1 cellular context compared by ENCODE assay signal in the genomic region with DNA sequence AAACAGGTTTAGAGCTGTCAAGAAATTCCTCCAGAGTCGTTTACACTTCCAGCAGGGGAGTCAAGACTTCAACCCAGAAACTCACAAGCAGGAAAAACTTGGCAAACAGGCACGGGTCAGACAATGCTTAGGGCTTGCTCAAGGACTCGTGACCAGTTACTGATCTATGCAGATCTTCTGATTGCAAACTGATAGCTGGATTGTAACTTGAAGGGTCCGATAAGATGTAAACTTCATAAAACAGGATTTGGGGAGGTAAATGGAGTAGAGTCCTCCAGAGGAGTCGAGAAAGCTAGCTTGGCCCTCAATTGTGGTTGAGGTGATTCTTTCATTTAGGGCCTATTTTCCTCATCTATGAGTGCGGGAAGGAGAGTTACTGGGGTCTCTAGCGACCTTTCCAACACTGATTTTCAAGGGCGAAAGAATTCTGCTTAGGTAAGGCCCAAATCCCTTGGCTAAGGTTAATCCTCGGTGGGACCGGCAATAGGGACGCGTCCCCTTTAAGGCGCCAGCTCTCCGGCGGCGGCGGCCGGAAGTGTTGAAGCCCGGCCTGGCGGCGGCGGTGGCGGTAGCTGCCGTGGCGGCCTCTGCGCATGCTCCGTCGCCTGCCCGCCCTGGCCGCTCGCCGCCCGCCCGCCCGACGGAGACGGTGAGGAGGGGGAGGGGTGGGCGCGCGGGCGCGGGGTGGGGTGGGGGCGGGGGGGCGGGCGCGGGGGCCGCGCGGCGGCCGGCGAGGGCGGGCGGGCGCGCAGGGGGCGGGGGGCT.
A peak's percentile ranks its signal among the peaks of the same experiment; 100 is the strongest.
TF ChIP-seq lines count a peak whose summit lies in the region.

A gene with protein sequence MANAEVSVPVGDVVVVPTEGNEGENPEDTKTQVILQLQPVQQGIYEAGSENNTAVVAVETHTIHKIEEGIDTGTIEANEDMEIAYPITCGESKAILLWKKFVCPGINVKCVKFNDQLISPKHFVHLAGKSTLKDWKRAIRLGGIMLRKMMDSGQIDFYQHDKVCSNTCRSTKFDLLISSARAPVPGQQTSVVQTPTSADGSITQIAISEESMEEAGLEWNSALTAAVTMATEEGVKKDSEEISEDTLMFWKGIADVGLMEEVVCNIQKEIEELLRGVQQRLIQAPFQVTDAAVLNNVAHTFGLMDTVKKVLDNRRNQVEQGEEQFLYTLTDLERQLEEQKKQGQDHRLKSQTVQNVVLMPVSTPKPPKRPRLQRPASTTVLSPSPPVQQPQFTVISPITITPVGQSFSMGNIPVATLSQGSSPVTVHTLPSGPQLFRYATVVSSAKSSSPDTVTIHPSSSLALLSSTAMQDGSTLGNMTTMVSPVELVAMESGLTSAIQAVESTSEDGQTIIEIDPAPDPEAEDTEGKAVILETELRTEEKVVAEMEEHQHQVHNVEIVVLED (plus strand): TSS at position 594 of the 765 bp plus-strand sequence. CDS start 14,829 bp downstream, outside the sequence.

TF ChIP-seq in HEK293, 187 proteins besides CTCF, POLR2A, EP300 and RAD21 (continued from another document):
- TF ChIP-seq, protein P1, sequence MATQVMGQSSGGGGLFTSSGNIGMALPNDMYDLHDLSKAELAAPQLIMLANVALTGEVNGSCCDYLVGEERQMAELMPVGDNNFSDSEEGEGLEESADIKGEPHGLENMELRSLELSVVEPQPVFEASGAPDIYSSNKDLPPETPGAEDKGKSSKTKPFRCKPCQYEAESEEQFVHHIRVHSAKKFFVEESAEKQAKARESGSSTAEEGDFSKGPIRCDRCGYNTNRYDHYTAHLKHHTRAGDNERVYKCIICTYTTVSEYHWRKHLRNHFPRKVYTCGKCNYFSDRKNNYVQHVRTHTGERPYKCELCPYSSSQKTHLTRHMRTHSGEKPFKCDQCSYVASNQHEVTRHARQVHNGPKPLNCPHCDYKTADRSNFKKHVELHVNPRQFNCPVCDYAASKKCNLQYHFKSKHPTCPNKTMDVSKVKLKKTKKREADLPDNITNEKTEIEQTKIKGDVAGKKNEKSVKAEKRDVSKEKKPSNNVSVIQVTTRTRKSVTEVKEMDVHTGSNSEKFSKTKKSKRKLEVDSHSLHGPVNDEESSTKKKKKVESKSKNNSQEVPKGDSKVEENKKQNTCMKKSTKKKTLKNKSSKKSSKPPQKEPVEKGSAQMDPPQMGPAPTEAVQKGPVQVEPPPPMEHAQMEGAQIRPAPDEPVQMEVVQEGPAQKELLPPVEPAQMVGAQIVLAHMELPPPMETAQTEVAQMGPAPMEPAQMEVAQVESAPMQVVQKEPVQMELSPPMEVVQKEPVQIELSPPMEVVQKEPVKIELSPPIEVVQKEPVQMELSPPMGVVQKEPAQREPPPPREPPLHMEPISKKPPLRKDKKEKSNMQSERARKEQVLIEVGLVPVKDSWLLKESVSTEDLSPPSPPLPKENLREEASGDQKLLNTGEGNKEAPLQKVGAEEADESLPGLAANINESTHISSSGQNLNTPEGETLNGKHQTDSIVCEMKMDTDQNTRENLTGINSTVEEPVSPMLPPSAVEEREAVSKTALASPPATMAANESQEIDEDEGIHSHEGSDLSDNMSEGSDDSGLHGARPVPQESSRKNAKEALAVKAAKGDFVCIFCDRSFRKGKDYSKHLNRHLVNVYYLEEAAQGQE (tag by site-specific recombination; IDR thresholded peaks at IDR 0.05) = no peak
- TF ChIP-seq, protein P2, sequence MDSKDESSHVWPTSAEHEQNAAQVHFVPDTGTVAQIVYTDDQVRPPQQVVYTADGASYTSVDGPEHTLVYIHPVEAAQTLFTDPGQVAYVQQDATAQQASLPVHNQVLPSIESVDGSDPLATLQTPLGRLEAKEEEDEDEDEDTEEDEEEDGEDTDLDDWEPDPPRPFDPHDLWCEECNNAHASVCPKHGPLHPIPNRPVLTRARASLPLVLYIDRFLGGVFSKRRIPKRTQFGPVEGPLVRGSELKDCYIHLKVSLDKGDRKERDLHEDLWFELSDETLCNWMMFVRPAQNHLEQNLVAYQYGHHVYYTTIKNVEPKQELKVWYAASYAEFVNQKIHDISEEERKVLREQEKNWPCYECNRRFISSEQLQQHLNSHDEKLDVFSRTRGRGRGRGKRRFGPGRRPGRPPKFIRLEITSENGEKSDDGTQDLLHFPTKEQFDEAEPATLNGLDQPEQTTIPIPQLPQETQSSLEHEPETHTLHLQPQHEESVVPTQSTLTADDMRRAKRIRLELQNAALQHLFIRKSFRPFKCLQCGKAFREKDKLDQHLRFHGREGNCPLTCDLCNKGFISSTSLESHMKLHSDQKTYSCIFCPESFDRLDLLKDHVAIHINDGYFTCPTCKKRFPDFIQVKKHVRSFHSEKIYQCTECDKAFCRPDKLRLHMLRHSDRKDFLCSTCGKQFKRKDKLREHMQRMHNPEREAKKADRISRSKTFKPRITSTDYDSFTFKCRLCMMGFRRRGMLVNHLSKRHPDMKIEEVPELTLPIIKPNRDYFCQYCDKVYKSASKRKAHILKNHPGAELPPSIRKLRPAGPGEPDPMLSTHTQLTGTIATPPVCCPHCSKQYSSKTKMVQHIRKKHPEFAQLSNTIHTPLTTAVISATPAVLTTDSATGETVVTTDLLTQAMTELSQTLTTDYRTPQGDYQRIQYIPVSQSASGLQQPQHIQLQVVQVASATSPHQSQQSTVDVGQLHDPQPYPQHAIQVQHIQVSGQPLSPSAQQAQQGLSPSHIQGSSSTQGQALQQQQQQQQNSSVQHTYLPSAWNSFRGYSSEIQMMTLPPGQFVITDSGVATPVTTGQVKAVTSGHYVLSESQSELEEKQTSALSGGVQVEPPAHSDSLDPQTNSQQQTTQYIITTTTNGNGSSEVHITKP (tag by site-specific recombination; IDR thresholded peaks at IDR 0.05) = peak; percentile 64
- TF ChIP-seq ZBTB8A (tag by site-specific recombination; IDR thresholded peaks at IDR 0.05) (peak; percentile 51), ZNF10 (tag by site-specific recombination; IDR thresholded peaks at IDR 0.05) (peak; percentile 97), ZNF596 (tag by site-specific recombination; IDR thresholded peaks at IDR 0.05) (0 out of 2 replicates have a peak, but pooled peaks have one; percentile 10), ZNF660 (tag by site-specific recombination; IDR thresholded peaks at IDR 0.05) (peak; percentile 59; the same call in 1 of the 2 replicates), KLF10 (tag by site-specific recombination; IDR thresholded peaks at IDR 0.05) (peak; percentile 14; the same call in 1 of the 2 replicates), KLF9 (tag by site-specific recombination; IDR thresholded peaks at IDR 0.05; ENCODE audit: low read depth) (no peak), GLIS1 (tag by site-specific recombination; IDR thresholded peaks at IDR 0.05) (0 out of 2 replicates have a peak, but pooled peaks have one; percentile 26), ZSCAN30 (tag by site-specific recombination; IDR thresholded peaks at IDR 0.05) (0 out of 2 replicates have a peak, but pooled peaks have one; percentile 20), ZNF341 (tag by site-specific recombination; IDR thresholded peaks at IDR 0.05; ENCODE audit: low read depth) (peak; percentile 19; the same call in 1 of the 2 replicates), ZBTB48 (tag by site-specific recombination; IDR thresholded peaks at IDR 0.05) (peak; percentile 65), ZNF112 (tag by site-specific recombination; IDR thresholded peaks at IDR 0.05) (no peak), ZFP69B (tag by site-specific recombination; IDR thresholded peaks at IDR 0.05) (peak; percentile 100), ZNF184 (tag by site-specific recombination; IDR thresholded peaks at IDR 0.05) (0 out of 2 replicates have a peak, but pooled peaks have one; percentile 48), ZNF2 (tag by site-specific recombination; IDR thresholded peaks at IDR 0.05) (0 out of 2 replicates have a peak, but pooled peaks have one; percentile 30), HOXC10 (CRISPR knock-in tag; IDR thresholded peaks at IDR 0.05) (no peak), ZNF324 (tag by site-specific recombination; IDR thresholded peaks at IDR 0.05) (peak; percentile 62; the same call in 1 of the 2 replicates), ZEB2 (tag by site-specific recombination; IDR thresholded peaks at IDR 0.05) (peak; percentile 72)
- TF ChIP-seq, protein P3, sequence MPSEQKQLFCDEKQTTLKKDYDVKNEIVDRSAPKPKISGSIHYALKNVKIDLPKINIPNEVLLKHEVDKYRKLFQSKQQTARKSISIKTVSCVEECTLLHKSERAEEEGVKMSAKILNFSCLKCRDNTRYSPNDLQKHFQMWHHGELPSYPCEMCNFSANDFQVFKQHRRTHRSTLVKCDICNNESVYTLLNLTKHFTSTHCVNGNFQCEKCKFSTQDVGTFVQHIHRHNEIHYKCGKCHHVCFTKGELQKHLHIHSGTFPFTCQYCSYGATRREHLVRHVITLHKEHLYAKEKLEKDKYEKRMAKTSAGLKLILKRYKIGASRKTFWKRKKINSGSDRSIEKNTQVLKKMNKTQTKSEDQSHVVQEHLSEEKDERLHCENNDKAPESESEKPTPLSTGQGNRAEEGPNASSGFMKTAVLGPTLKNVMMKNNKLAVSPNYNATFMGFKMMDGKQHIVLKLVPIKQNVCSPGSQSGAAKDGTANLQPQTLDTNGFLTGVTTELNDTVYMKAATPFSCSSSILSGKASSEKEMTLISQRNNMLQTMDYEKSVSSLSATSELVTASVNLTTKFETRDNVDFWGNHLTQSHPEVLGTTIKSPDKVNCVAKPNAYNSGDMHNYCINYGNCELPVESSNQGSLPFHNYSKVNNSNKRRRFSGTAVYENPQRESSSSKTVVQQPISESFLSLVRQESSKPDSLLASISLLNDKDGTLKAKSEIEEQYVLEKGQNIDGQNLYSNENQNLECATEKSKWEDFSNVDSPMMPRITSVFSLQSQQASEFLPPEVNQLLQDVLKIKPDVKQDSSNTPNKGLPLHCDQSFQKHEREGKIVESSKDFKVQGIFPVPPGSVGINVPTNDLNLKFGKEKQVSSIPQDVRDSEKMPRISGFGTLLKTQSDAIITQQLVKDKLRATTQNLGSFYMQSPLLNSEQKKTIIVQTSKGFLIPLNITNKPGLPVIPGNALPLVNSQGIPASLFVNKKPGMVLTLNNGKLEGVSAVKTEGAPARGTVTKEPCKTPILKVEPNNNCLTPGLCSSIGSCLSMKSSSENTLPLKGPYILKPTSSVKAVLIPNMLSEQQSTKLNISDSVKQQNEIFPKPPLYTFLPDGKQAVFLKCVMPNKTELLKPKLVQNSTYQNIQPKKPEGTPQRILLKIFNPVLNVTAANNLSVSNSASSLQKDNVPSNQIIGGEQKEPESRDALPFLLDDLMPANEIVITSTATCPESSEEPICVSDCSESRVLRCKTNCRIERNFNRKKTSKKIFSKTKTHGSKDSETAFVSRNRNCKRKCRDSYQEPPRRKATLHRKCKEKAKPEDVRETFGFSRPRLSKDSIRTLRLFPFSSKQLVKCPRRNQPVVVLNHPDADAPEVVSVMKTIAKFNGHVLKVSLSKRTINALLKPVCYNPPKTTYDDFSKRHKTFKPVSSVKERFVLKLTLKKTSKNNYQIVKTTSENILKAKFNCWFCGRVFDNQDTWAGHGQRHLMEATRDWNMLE (tag by site-specific recombination; conservative IDR thresholded peaks at IDR 0.05; ENCODE audit: low read depth) = peak; percentile 59
- TF ChIP-seq, protein P4, sequence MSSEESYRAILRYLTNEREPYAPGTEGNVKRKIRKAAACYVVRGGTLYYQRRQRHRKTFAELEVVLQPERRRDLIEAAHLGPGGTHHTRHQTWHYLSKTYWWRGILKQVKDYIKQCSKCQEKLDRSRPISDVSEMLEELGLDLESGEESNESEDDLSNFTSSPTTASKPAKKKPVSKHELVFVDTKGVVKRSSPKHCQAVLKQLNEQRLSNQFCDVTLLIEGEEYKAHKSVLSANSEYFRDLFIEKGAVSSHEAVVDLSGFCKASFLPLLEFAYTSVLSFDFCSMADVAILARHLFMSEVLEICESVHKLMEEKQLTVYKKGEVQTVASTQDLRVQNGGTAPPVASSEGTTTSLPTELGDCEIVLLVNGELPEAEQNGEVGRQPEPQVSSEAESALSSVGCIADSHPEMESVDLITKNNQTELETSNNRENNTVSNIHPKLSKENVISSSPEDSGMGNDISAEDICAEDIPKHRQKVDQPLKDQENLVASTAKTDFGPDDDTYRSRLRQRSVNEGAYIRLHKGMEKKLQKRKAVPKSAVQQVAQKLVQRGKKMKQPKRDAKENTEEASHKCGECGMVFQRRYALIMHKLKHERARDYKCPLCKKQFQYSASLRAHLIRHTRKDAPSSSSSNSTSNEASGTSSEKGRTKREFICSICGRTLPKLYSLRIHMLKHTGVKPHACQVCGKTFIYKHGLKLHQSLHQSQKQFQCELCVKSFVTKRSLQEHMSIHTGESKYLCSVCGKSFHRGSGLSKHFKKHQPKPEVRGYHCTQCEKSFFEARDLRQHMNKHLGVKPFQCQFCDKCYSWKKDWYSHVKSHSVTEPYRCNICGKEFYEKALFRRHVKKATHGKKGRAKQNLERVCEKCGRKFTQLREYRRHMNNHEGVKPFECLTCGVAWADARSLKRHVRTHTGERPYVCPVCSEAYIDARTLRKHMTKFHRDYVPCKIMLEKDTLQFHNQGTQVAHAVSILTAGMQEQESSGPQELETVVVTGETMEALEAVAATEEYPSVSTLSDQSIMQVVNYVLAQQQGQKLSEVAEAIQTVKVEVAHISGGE (tag by site-specific recombination; conservative IDR thresholded peaks at IDR 0.05; ENCODE audit: low read depth) = peak; percentile 70
- TF ChIP-seq, protein P5, sequence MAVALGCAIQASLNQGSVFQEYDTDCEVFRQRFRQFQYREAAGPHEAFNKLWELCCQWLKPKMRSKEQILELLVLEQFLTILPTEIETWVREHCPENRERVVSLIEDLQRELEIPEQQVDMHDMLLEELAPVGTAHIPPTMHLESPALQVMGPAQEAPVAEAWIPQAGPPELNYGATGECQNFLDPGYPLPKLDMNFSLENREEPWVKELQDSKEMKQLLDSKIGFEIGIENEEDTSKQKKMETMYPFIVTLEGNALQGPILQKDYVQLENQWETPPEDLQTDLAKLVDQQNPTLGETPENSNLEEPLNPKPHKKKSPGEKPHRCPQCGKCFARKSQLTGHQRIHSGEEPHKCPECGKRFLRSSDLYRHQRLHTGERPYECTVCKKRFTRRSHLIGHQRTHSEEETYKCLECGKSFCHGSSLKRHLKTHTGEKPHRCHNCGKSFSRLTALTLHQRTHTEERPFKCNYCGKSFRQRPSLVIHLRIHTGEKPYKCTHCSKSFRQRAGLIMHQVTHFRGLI (tag by site-specific recombination; IDR thresholded peaks at IDR 0.05) = peak; percentile 60; the same call in 1 of the 2 replicates
- TF ChIP-seq, protein P6, sequence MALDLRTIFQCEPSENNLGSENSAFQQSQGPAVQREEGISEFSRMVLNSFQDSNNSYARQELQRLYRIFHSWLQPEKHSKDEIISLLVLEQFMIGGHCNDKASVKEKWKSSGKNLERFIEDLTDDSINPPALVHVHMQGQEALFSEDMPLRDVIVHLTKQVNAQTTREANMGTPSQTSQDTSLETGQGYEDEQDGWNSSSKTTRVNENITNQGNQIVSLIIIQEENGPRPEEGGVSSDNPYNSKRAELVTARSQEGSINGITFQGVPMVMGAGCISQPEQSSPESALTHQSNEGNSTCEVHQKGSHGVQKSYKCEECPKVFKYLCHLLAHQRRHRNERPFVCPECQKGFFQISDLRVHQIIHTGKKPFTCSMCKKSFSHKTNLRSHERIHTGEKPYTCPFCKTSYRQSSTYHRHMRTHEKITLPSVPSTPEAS (tag by site-specific recombination; IDR thresholded peaks at IDR 0.05) = no peak
- TF ChIP-seq, protein P7, sequence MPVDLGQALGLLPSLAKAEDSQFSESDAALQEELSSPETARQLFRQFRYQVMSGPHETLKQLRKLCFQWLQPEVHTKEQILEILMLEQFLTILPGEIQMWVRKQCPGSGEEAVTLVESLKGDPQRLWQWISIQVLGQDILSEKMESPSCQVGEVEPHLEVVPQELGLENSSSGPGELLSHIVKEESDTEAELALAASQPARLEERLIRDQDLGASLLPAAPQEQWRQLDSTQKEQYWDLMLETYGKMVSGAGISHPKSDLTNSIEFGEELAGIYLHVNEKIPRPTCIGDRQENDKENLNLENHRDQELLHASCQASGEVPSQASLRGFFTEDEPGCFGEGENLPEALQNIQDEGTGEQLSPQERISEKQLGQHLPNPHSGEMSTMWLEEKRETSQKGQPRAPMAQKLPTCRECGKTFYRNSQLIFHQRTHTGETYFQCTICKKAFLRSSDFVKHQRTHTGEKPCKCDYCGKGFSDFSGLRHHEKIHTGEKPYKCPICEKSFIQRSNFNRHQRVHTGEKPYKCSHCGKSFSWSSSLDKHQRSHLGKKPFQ (tag by site-specific recombination; IDR thresholded peaks at IDR 0.05) = no peak
TF ChIP-seq in HEK293: peak in this region for 30.
